Comparison of ENCODE assay signal across 2 cellular contexts in the genomic region with DNA sequence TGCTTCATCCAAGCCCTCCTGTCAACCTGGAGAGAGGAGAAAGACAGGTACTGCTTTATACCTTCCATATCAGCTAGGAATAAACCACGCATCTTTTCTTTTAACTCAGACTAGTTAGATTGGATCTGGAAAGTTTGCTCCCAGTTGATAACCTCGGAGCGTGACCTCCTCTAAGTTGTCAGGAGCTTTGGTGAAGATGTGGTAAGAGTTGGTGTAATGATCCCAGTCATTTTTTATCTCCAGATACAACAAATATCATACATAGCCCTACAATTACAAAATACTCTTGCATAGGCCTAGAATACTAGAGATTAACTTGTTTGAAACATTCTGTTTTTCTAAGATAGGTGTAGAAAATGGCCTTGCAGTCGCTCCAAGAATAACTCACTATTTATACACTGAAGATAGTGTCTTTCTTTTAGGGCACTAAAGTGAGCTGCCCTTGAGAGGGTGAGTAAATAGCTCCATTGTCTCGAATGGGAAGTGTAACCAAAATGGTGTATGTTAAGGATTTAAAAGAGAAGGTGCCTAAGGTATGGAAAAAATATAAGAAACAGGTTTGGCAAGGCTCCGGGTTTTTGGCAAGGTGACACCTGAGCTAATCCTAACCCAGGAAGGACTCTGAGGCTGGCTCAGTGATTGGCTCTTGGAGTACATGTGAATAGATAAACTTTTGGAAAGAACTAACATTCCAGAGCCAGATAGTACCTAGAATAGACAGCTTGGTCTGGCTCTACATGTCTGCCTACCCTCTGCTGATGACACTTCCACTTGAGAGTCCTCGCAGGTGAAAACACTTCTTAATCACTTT.
A peak's percentile ranks its signal among the peaks of the same experiment; 100 is the strongest.
TF ChIP-seq lines count a peak whose summit lies in the region.

No MANE protein-coding gene starts in this region.

TF ChIP-seq in liver, 16 proteins besides CTCF, POLR2A, EP300 and RAD21 (continued from another document):
- TF ChIP-seq, protein P1, sequence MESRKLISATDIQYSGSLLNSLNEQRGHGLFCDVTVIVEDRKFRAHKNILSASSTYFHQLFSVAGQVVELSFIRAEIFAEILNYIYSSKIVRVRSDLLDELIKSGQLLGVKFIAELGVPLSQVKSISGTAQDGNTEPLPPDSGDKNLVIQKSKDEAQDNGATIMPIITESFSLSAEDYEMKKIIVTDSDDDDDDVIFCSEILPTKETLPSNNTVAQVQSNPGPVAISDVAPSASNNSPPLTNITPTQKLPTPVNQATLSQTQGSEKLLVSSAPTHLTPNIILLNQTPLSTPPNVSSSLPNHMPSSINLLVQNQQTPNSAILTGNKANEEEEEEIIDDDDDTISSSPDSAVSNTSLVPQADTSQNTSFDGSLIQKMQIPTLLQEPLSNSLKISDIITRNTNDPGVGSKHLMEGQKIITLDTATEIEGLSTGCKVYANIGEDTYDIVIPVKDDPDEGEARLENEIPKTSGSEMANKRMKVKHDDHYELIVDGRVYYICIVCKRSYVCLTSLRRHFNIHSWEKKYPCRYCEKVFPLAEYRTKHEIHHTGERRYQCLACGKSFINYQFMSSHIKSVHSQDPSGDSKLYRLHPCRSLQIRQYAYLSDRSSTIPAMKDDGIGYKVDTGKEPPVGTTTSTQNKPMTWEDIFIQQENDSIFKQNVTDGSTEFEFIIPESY (IDR thresholded peaks at IDR 0.05) = no peak
- TF ChIP-seq SP1 (IDR thresholded peaks at IDR 0.05) (no peak), FOXA1 (IDR thresholded peaks at IDR 0.05) (no peak), HNF4G (IDR thresholded peaks at IDR 0.05) (no peak), EGR1 (IDR thresholded peaks at IDR 0.05; ENCODE audit: low read depth in 2 of 2) (no peak), TAF1 (conservative IDR thresholded peaks at IDR 0.05) (no peak), YY1 (IDR thresholded peaks at IDR 0.05) (no peak), JUND (IDR thresholded peaks at IDR 0.05) (peak in 1 of 2 donors; percentile 23), NR2F2 (IDR thresholded peaks at IDR 0.05) (no peak), RXRA (IDR thresholded peaks at IDR 0.05) (peak in 1 of 2 donors; percentile 19), FOXA2 (IDR thresholded peaks at IDR 0.05) (no peak)
- TF ChIP-seq, protein P2, sequence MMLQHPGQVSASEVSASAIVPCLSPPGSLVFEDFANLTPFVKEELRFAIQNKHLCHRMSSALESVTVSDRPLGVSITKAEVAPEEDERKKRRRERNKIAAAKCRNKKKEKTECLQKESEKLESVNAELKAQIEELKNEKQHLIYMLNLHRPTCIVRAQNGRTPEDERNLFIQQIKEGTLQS (IDR thresholded peaks at IDR 0.05) = peak; percentile 9
- TF ChIP-seq, protein P3, sequence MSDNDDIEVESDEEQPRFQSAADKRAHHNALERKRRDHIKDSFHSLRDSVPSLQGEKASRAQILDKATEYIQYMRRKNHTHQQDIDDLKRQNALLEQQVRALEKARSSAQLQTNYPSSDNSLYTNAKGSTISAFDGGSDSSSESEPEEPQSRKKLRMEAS (IDR thresholded peaks at IDR 0.05) = no peak
- TF ChIP-seq, protein P4, sequence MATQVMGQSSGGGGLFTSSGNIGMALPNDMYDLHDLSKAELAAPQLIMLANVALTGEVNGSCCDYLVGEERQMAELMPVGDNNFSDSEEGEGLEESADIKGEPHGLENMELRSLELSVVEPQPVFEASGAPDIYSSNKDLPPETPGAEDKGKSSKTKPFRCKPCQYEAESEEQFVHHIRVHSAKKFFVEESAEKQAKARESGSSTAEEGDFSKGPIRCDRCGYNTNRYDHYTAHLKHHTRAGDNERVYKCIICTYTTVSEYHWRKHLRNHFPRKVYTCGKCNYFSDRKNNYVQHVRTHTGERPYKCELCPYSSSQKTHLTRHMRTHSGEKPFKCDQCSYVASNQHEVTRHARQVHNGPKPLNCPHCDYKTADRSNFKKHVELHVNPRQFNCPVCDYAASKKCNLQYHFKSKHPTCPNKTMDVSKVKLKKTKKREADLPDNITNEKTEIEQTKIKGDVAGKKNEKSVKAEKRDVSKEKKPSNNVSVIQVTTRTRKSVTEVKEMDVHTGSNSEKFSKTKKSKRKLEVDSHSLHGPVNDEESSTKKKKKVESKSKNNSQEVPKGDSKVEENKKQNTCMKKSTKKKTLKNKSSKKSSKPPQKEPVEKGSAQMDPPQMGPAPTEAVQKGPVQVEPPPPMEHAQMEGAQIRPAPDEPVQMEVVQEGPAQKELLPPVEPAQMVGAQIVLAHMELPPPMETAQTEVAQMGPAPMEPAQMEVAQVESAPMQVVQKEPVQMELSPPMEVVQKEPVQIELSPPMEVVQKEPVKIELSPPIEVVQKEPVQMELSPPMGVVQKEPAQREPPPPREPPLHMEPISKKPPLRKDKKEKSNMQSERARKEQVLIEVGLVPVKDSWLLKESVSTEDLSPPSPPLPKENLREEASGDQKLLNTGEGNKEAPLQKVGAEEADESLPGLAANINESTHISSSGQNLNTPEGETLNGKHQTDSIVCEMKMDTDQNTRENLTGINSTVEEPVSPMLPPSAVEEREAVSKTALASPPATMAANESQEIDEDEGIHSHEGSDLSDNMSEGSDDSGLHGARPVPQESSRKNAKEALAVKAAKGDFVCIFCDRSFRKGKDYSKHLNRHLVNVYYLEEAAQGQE (IDR thresholded peaks at IDR 0.05) = no peak

TF ChIP-seq in HepG2, 621 proteins besides CTCF, POLR2A, EP300 and RAD21:
- TF ChIP-seq, protein P5, sequence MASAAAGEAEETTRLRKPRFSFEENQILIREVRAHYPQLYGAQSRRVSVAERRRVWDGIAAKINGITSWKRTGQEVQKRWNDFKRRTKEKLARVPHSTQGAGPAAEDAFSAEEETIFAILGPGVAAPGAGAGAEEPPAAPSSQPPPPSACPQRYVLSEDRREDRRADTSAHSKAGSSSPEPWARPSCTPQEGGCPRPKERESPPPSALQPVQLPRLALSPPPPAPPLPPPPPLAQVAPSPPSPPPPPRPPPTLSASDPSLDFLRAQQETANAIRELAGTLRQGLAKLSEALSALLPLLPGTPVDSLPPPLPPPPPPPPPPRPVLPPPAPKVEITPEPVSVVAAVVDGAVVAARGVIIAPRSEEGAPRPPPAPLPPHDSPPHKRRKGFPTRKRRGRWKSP (CRISPR knock-in tag; IDR thresholded peaks at IDR 0.05) = no peak
- no peak for TF ChIP-seq TEAD3 (CRISPR knock-in tag; optimal IDR thresholded peaks at IDR 0.05; ENCODE audit: borderline replicate concordance)
TF ChIP-seq in HepG2: peak in this region for 0.
